In the genomic region with DNA sequence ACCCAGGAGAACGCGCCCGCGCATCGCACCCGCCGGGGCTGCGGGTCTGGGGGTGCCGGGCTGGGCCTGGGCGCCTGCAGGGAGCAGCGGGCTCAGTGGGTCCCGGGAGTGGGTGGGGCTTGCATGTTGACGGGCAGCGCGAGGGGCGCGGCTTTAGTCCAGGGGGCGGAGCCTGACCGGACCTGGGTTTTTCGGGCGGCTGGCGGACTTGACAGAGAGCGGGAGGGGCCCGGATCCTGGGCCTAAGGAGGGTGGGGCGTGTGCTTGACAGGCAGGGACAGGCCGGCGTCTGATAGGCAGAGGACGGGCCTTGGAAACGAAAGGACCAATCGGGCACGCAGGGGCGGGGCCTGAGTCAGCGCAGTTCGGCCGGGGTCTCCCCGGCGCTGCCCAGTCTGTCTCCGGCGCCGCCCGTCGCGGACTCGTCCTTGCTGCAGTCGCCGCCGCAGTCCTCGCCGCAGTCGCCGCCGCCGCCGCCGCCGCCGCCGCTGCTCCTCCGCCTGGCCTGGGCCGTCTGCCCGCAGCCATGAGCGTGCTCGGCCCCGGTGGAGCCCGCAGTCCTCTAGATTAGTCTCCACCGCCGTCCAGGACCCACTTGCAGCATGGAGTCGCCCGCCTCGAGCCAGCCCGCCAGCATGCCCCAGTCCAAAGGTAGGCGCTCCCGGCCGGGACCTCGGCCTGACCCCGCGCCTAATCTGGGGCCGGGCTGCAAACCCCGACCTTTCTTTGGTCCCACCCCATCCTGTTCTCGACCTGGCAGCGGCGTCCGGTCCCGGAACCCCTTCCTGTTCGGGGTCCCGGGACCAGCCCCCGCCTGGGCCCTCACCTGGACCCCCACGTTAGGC, we compare ENCODE assay signal across 8 cellular contexts. TPM values are rescaled to one million over a fixed set of nuclear protein-coding genes. Genes with fewer than 3 reads are reported as not detected.
DNase-seq lines count a peak whose midpoint lies in the region; TF ChIP-seq lines count a peak whose summit lies in the region.

A gene (plus strand): TSS at position 393 of the 845 bp plus-strand sequence. CDS start 210 bp downstream, at position 603.

- peaks cover 26% of the 10 kb centered on the region for H3K4me1 Mint-ChIP-seq in neural progenitor cell

- no peaks in the 10 kb centered on the region for H3K36me3 Mint-ChIP-seq in neural progenitor cell

- H3K9me3 Mint-ChIP-seq in neural progenitor cell: no peaks in the 10 kb centered on the region

- H2AFZ ChIP-seq in MM.1S (ENCODE audit: low read length) (peak within 1 kb of the TSS; percentile 89), neural progenitor cell (replicated peaks) (peak within 1 kb of the TSS; percentile 72)

- no peaks in the 10 kb centered on the region for H3K27me3 ChIP-seq in HAP-1 (ENCODE audit: low read depth)
- H3K27me3 ChIP-seq in MM.1S (replicated peaks; ENCODE audit: insufficient read depth, low read length): no peaks in the 10 kb centered on the region
- peaks cover 49% of the 10 kb centered on the region for H3K27me3 ChIP-seq in neural progenitor cell

- H3K4me1 ChIP-seq in ES-I3 (ENCODE audit: insufficient read depth, low read length) (peaks cover 28% of the 10 kb centered on the region), HAP-1 (peaks cover 10% of the 10 kb centered on the region), MM.1S (ENCODE audit: low read length) (peaks cover 15% of the 10 kb centered on the region), neural progenitor cell (peaks cover 20% of the 10 kb centered on the region)

- no peaks in the 10 kb centered on the region for H3K9me2 ChIP-seq in MM.1S (replicated peaks; ENCODE audit: insufficient read depth, low read length)

- in situ Hi-C loops in HAP-1 (cut with MboI; ENCODE audit: low sequenced_read_pairs): loop anchor here (5.0 to 10.0 kb wide), 2 partner anchors 170 to 228 kb away; no protein-coding TSS in a partner anchor

- DNase-seq in HAP-1 (ENCODE audit: low spot score in 2 of 2): peak; percentile 99
- peak; percentile 99 for DNase-seq in MM.1S
- DNase-seq in SIG-M5 treated with dmso at 0.1 percent for 504 hours (lab: John Stamatoyannopoulos, UW; ENCODE audit: unreplicated experiment): peak; percentile 99
- DNase-seq in activated gamma-delta T cell treated with Interleukin-2 at 50 U/mL for 16 hours: peak; percentile 96
- DNase-seq in foreskin fibroblast: peak; percentile 99 to 100
- peak; percentile 100 for DNase-seq in neural progenitor cell (ENCODE audit: low spot score)
- DNase-seq in stromal cell of bone marrow (ENCODE audit: low read depth): peak; percentile 99

- H3F3A ChIP-seq in MM.1S (ENCODE audit: insufficient read depth, low read length): peaks cover 29% of the 10 kb centered on the region
- H3F3A ChIP-seq in neural progenitor cell (ENCODE audit: low read depth): peaks cover 5% of the 10 kb centered on the region

- H3K79me2 ChIP-seq in MM.1S (ENCODE audit: low read length) (peaks cover 49% of the 10 kb centered on the region), neural progenitor cell (ENCODE audit: low read depth) (peaks cover 5% of the 10 kb centered on the region)

- H3K27ac Mint-ChIP-seq in neural progenitor cell: no peak within 1 kb of the TSS

- TF ChIP-seq CTCF in MM.1S (IDR thresholded peaks at IDR 0.05; ENCODE audit: low read length) (no peak), foreskin fibroblast (IDR thresholded peaks at IDR 0.05; ENCODE audit: low read depth, low read length) (no peak), neural progenitor cell (IDR thresholded peaks at IDR 0.05) (no peak)

- H4K20me1 ChIP-seq in MM.1S (ENCODE audit: insufficient read depth, low read length): no peaks in the 10 kb centered on the region
- peaks cover 18% of the 10 kb centered on the region for H4K20me1 ChIP-seq in neural progenitor cell (ENCODE audit: low read depth)

- H3K4me2 ChIP-seq in MM.1S (ENCODE audit: low read depth, low read length): peak within 1 kb of the TSS; percentile 91
- peak within 1 kb of the TSS; percentile 98 for H3K4me2 ChIP-seq in neural progenitor cell

- peaks cover 16% of the 10 kb centered on the region for H3K27me3 Mint-ChIP-seq in neural progenitor cell (ENCODE audit: insufficient read depth, low read depth)

- no peaks in the 10 kb centered on the region for H3K9me3 ChIP-seq in ES-I3 (ENCODE audit: control insufficient read depth, insufficient read depth, low read length)
- no peaks in the 10 kb centered on the region for H3K9me3 ChIP-seq in HAP-1
- H3K9me3 ChIP-seq in MM.1S (replicated peaks; ENCODE audit: insufficient read depth, low read length): no peaks in the 10 kb centered on the region
- no peaks in the 10 kb centered on the region for H3K9me3 ChIP-seq in neural progenitor cell (ENCODE audit: low read depth)

- H3K4me3 ChIP-seq in HAP-1: peak within 1 kb of the TSS; percentile 79
- H3K4me3 ChIP-seq in MM.1S (ENCODE audit: low read length): peak within 1 kb of the TSS; percentile 96
- peak within 1 kb of the TSS; percentile 89 to 93 for H3K4me3 ChIP-seq in foreskin fibroblast (ENCODE audit: low read depth in 1 of 2, low read length in 2 of 2)
- peak within 1 kb of the TSS; percentile 73 for H3K4me3 ChIP-seq in neural progenitor cell

- H3K36me3 ChIP-seq in ES-I3 (ENCODE audit: insufficient read depth, low read length) (no peaks in the 10 kb centered on the region), HAP-1 (replicated peaks) (peaks cover 10% of the 10 kb centered on the region), MM.1S (replicated peaks; ENCODE audit: insufficient read depth, low read length) (no peaks in the 10 kb centered on the region), neural progenitor cell (no peaks in the 10 kb centered on the region)

- peak within 1 kb of the TSS; percentile 84 for H3K9ac ChIP-seq in ES-I3 (ENCODE audit: low read depth, low read length)
- H3K9ac ChIP-seq in MM.1S (ENCODE audit: low read length): peak within 1 kb of the TSS; percentile 79
- H3K9ac ChIP-seq in neural progenitor cell: peak within 1 kb of the TSS; percentile 21

- peak within 1 kb of the TSS; percentile 89 for H3K4me3 Mint-ChIP-seq in neural progenitor cell

- peak within 1 kb of the TSS; percentile 97 for H3K27ac ChIP-seq in MM.1S (ENCODE audit: low read length)
- H3K27ac ChIP-seq in neural progenitor cell: no peak within 1 kb of the TSS

RNA-seq across cellular contexts. Expression of the gene that starts here (rescaled TPM):
- total RNA-seq in neural progenitor cell (ENCODE audit: low replicate concordance): 3.5 and 9.4 TPM in 2 replicates

Comparison
In these comparisons a context has a peak if more than half of its experiments do, and no peak if none do; other contexts are left out.
1. H3K9ac ChIP-seq: peak in every context shown above with its lines; median percentile 84 in ES-I3; 79 in MM.1S; 21 in neural progenitor cell.